ENCODE assay signal across 8 cellular contexts in the genomic region with DNA sequence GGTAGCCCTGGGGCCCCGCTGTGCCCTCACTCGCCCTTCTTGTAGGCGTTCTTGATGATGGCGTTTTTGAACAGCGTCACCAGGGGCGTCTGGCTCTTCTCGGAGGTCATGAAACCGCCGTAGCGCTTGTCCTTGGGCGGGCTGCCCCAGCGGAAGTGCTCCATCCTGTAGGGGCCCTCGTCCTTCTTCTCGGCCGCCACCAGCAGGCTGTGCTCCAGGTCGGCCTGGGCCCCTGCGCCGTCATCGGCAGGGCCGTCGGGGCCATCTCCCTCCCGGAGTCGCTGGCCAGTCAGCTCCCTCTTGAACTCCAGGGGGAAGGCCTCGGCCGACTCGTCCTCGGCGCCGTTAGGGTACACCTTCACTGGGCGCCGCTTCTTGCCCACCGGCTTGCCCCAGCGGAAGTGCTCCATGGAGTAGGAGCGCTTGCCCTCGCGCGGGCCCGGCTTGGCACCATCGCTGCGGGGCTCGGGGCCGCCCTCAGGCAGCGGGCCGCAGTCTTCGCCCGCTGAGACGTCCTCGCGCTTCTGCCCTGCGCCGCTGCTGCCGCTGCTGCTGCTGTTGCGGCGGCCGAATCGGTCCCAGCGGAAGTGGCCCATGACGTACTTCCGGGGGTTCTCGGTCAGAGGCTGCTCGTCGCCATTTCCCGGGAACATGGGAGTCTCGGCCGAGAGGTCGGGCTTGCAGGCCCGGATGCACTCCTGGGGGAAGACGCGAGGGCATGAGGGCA. TPM values are rescaled to one million over a fixed set of nuclear protein-coding genes. Genes with fewer than 3 reads are reported as not detected.
DNase-seq lines count a peak whose midpoint lies in the region; ATAC-seq and TF ChIP-seq lines count a peak whose summit lies in the region.

No MANE protein-coding gene starts in this region.

- H3K27me3 ChIP-seq in esophagus muscularis mucosa: peaks cover 0 to 48% (median 4%) of the 10 kb centered on the region in 4 donors

- H3K4me3 ChIP-seq in esophagus muscularis mucosa (peak overlapping the region; percentile 48 to 63 (median 53)), urinary bladder (ENCODE audit: low read depth, low read length) (peak overlapping the region; percentile 40)

- 74% methylated on average over 16 of the region's 69 CpGs for WGBS in esophagus muscularis mucosa
- 53% methylated on average over 69 of the region's 69 CpGs for WGBS in urinary bladder

- intact Hi-C loops in esophagus muscularis mucosa (cut with DNase I): no loop called here

- no peak for TF ChIP-seq POLR2A in esophagus muscularis mucosa (IDR thresholded peaks at IDR 0.05; ENCODE audit: low read depth)

- H3K9me3 ChIP-seq in esophagus muscularis mucosa: no peaks in the 10 kb centered on the region

- no peak for TF ChIP-seq EP300 in esophagus muscularis mucosa (IDR thresholded peaks at IDR 0.05)

- H3K27ac ChIP-seq in esophagus muscularis mucosa (replicated peaks in 1 of 4) (peak overlapping the region in 3 of 4 donors; percentile 37 to 70 (median 66)), urinary bladder (ENCODE audit: low read depth) (no peak overlapping the region)

- peaks cover 0 to 21% (median 7%) of the 10 kb centered on the region in 4 donors for H3K4me1 ChIP-seq in esophagus muscularis mucosa
- no peaks in the 10 kb centered on the region for H3K4me1 ChIP-seq in urinary bladder (ENCODE audit: insufficient read depth)

- H3K36me3 ChIP-seq in esophagus muscularis mucosa (no peaks in the 10 kb centered on the region), urinary bladder (ENCODE audit: insufficient read depth) (no peaks in the 10 kb centered on the region)

- peak; percentile 26 for DNase-seq in activated CD8-positive, alpha-beta memory T cell treated with anti-CD3 and anti-CD28 coated beads, Interleukin-2, amount 50 U/mL, for 1 hour (ENCODE audit: extremely low read depth)
- DNase-seq in esophagus muscularis mucosa (ENCODE audit: extremely low spot score): no peak
- DNase-seq in retina: peak; percentile 76
- DNase-seq in Ammon's horn (ENCODE audit: low spot score): no peak
- no peak for DNase-seq in GM19240 (ENCODE audit: insufficient read length, low spot score)
- DNase-seq in DMS79 treated with DMSO at 0.1 percent for 48 hours (lab: John Stamatoyannopoulos, UW): no peak

- no peak for TF ChIP-seq CTCF in esophagus muscularis mucosa (IDR thresholded peaks at IDR 0.05)

- ATAC-seq in GM21515 (IDR thresholded peaks at IDR 0.05; ENCODE audit: unreplicated experiment): peak; percentile 57

RNA-seq across cellular contexts. Expression of gene POMC, which starts 7.2 kb away (rescaled TPM):
- 10 to 100 TPM in 2 of 4 donors, 1 to 10 TPM in 2; 8.3 to 30.3 (median 10.6) TPM for total RNA-seq in esophagus muscularis mucosa
- total RNA-seq in urinary bladder: 1.5 TPM
- 4.1 TPM for polyA plus RNA-seq in urinary bladder

Comparison
In these comparisons a context has a peak if more than half of its experiments do, and no peak if none do; other contexts are left out.
1. DNase-seq: peak in activated CD8-positive, alpha-beta memory T cell treated with anti-CD3 and anti-CD28 coated beads, Interleukin-2, amount 50 U/mL, for 1 hour (single experiment) and retina (single experiment); none in esophagus muscularis mucosa (single experiment), Ammon's horn (single experiment), GM19240 (single experiment) and DMS79 treated with DMSO at 0.1 percent for 48 hours (single experiment).